In genomic region chr12:3421191-3421590, GRCh38 we compare ENCODE assay signal across 23 cellular contexts.
"Had no signal": no experiment of that assay in that cellular context is flagged by ENCODE, and none has a peak within 500 bp of the region (broad histone marks: within the 10 kb centered on the region; RNA-seq: fewer than 3 reads in every experiment).

No MANE protein-coding gene starts in this region.

- DNase-seq: activated CD4-positive, alpha-beta T cell treated with anti-CD3 and anti-CD28 coated beads, Interleukin-2, amount 50 U/mL, for 1 hour; activated CD8-positive, alpha-beta memory T cell treated with anti-CD3 and anti-CD28 coated beads for 24 hours; activated CD8-positive, alpha-beta memory T cell treated with anti-CD3 and anti-CD28 coated beads, Interleukin-2, amount 50 U/mL, for 48 hours; activated effector memory CD4-positive, alpha-beta T cell treated with Interleukin-2 at 50 U/mL for 16 hours; activated naive CD4-positive, alpha-beta T cell treated with anti-CD3 and anti-CD28 coated beads, Interleukin-2, amount 10 ng/mL, durations not matched to agents 7 days and 5 days; activated T-cell treated with anti-CD3 and anti-CD28 coated beads, Interleukin-2, amount 50 U/mL, for 48 hours; aorta; brain microvascular endothelial cell; central memory CD4-positive, alpha-beta T cell; foreskin keratinocyte; glutamatergic neuron; hippocampal formation; left ventricle myocardium superior; small intestine; stimulated activated CD4-positive, alpha-beta T cell treated with anti-CD3 and anti-CD28 coated beads, Interleukin-15, amount 100 ng/mL, for 24 hours; stimulated activated CD4-positive, alpha-beta T cell treated with anti-CD3 and anti-CD28 coated beads, Interleukin-2, amount 100 ng/mL, for 48 hours; stomach; T1000; testis had no signal

- H3K4me1 ChIP-seq: foreskin keratinocyte, stomach, testis had no signal

- H3K9me3 ChIP-seq: right atrium auricular region, testis had no signal

- ATAC-seq: activated CD4-positive, CD25-positive, alpha-beta regulatory T cell treated with anti-CD3 and anti-CD28 coated beads, Interleukin-2, amount 50 U/mL, for 24 hours; foreskin keratinocyte; left ventricle myocardium superior had no signal

- H3K4me3 ChIP-seq: right atrium auricular region, stomach, testis had no signal

- H3K9me3 Mint-ChIP-seq: activated naive CD4-positive, alpha-beta T cell treated with anti-CD3 and anti-CD28 coated beads, Interleukin-2, amount 10 ng/mL, durations not matched to agents 7 days and 5 days; type B pancreatic cell had no signal

- H3K27ac ChIP-seq: brain microvascular endothelial cell, foreskin keratinocyte, right atrium auricular region, stomach, testis had no signal

- H3K36me3 ChIP-seq: brain microvascular endothelial cell, right atrium auricular region, stomach had no signal

- H3K27me3 ChIP-seq: right atrium auricular region, testis had no signal

- H3K4me1 Mint-ChIP-seq: activated naive CD4-positive, alpha-beta T cell treated with anti-CD3 and anti-CD28 coated beads, Interleukin-2, amount 10 ng/mL, durations not matched to agents 7 days and 5 days had no signal

- H3K36me3 Mint-ChIP-seq: activated naive CD4-positive, alpha-beta T cell treated with anti-CD3 and anti-CD28 coated beads, Interleukin-2, amount 10 ng/mL, durations not matched to agents 7 days and 5 days; type B pancreatic cell had no signal

- H3K4me3 Mint-ChIP-seq: activated naive CD4-positive, alpha-beta T cell treated with anti-CD3 and anti-CD28 coated beads, Interleukin-2, amount 10 ng/mL, durations not matched to agents 7 days and 5 days; type B pancreatic cell had no signal

- H3K27ac Mint-ChIP-seq: activated naive CD4-positive, alpha-beta T cell treated with anti-CD3 and anti-CD28 coated beads, Interleukin-2, amount 10 ng/mL, durations not matched to agents 7 days and 5 days; progenitor cell of endocrine pancreas; type B pancreatic cell had no signal
